In genomic region chr4:52051615-52052474, GRCh38 we compare ENCODE assay signal across 8 cellular contexts. TPM values are rescaled to one million over a fixed set of nuclear protein-coding genes. Genes with fewer than 3 reads are reported as not detected.
DNase-seq lines count a peak whose midpoint lies in the region; ATAC-seq and TF ChIP-seq lines count a peak whose summit lies in the region.

No MANE protein-coding gene starts in this region.

- in situ Hi-C loops in Caki2 (cut with HindIII; ENCODE audit: low pct_unique_long_range_greater_than_20kb, low sequenced_read_pairs) (no loop called here), GM18951 (cut with MboI; ENCODE audit: low sequenced_read_pairs, unreplicated experiment) (no loop called here)

- H3K4me3 ChIP-seq in endodermal cell (ENCODE audit: low read length) (peak overlapping the region; percentile 95), tibial artery (peak overlapping the region; percentile 53 to 59)

- H3K27ac ChIP-seq in RWPE1 (peak overlapping the region; percentile 90), endodermal cell (ENCODE audit: low read depth, low read length) (peak overlapping the region; percentile 65), tibial artery (peak overlapping the region; percentile 69)

- TF ChIP-seq CTCF in RWPE1 (conservative IDR thresholded peaks at IDR 0.05; ENCODE audit: low read depth) = no peak
- no peak for TF ChIP-seq CTCF in endodermal cell (conservative IDR thresholded peaks at IDR 0.05)
- TF ChIP-seq CTCF in tibial artery (IDR thresholded peaks at IDR 0.05) = no peak

- 7 to 9% methylated on average over 28 to 46 of the region's 46 CpGs for WGBS in endodermal cell (ENCODE audit: insufficient coverage in 1 of 2, insufficient read length in 1 of 2), 2 experiments

- H3K27me3 ChIP-seq in endodermal cell (ENCODE audit: control insufficient read depth, insufficient read depth, low read length, poor library complexity, severe bottlenecking) = peaks cover 26% of the 10 kb centered on the region
- peaks cover 0 to 33% of the 10 kb centered on the region in 2 donors for H3K27me3 ChIP-seq in tibial artery

- peak; percentile 78 for DNase-seq in Caki2 (ENCODE audit: low read depth)
- DNase-seq in RWPE1 (ENCODE audit: low spot score) = peak; percentile 96
- DNase-seq in endodermal cell = peak; percentile 96
- peak; percentile 31 for DNase-seq in medulla oblongata (ENCODE audit: extremely low spot score)
- DNase-seq in tibial artery = peak; percentile 60 to 76
- no peak for DNase-seq in SHP77 (lab: John Stamatoyannopoulos, UW)

- H3K4me1 ChIP-seq in endodermal cell (ENCODE audit: control insufficient read depth, insufficient read depth, low read length) (peaks cover 11% of the 10 kb centered on the region), tibial artery (peaks cover 0 to 6% (median 4%) of the 10 kb centered on the region in 4 donors)

- H3K9me3 ChIP-seq in endodermal cell (ENCODE audit: control insufficient read depth, low read length) (no peaks in the 10 kb centered on the region), tibial artery (peaks cover 0 to 9% (median 0%) of the 10 kb centered on the region in 3 donors)

- CTCF ChIA-PET in RWPE1 (lab: Yijun Ruan, JAX) = no interaction called here

- peak overlapping the region; percentile 73 for H3K9ac ChIP-seq in endodermal cell (ENCODE audit: extremely low read depth, low read length, poor library complexity, severe bottlenecking)

- intact Hi-C loops in tibial artery (cut with DNase I; ENCODE audit: low total_unique reads) = no loop called here

- ATAC-seq in HG03342 (IDR thresholded peaks at IDR 0.05; ENCODE audit: unreplicated experiment) = peak; percentile 57

- H3K27ac Mint-ChIP-seq in endodermal cell = peak overlapping the region; percentile 80

- POLR2A ChIA-PET in RWPE1 (lab: Yijun Ruan, JAX; ENCODE audit: low non-redundant PET) = no interaction called here

- TF ChIP-seq POLR2A in GM18951 (IDR thresholded peaks at IDR 0.05; ENCODE audit: extremely low read depth, insufficient read depth, insufficient read length) = peak; percentile 13

- peaks cover 22% of the 10 kb centered on the region for H3K4me1 Mint-ChIP-seq in endodermal cell

- H3K4me3 Mint-ChIP-seq in endodermal cell = peak overlapping the region; percentile 78

- H3K36me3 Mint-ChIP-seq in endodermal cell (ENCODE audit: low read depth) = no peaks in the 10 kb centered on the region

- H3K9me3 Mint-ChIP-seq in endodermal cell = peaks cover 16% of the 10 kb centered on the region

- H3K27me3 Mint-ChIP-seq in endodermal cell (ENCODE audit: insufficient read depth) = peaks cover 46% of the 10 kb centered on the region

- H3K36me3 ChIP-seq in endodermal cell (ENCODE audit: control insufficient read depth, insufficient read depth, low read length) (no peaks in the 10 kb centered on the region), tibial artery (no peaks in the 10 kb centered on the region)

RNA-seq across cellular contexts. Expression of gene SPATA18, which starts 0.7 kb away (rescaled TPM):
- 4.3 and 5.2 TPM in 2 replicates for total RNA-seq in Caki2 (2014; rRNA removed; shearing (Covaris generic); ENCODE audit: low replicate concordance)
- total RNA-seq in endodermal cell = 1 to 10 TPM; 1.4 to 3.3 TPM
- 3.9 TPM for polyA plus RNA-seq in endodermal cell (2013, experiment 1 of 2)
- 2.6 TPM for polyA plus RNA-seq in endodermal cell (2013, experiment 2 of 2)

RNA-seq across cellular contexts. Expression of gene SGCB, which starts 13.7 kb away (rescaled TPM):
- total RNA-seq in Caki2 (2014; rRNA removed; shearing (Covaris generic); ENCODE audit: low replicate concordance) = 8.6 and 9.2 TPM in 2 replicates
- 10 to 100 TPM; 35.1 to 36.2 TPM for total RNA-seq in endodermal cell
- 42.0 TPM for polyA plus RNA-seq in endodermal cell (2013, experiment 1 of 2)
- 43.9 TPM for polyA plus RNA-seq in endodermal cell (2013, experiment 2 of 2)

RNA-seq across cellular contexts. Expression of gene LRRC66, which starts 31.7 kb away (rescaled TPM):
- not detected in 2 replicates for total RNA-seq in Caki2 (2014; rRNA removed; shearing (Covaris generic); ENCODE audit: low replicate concordance)
- under 1 TPM; 0.15 to 0.35 TPM for total RNA-seq in endodermal cell
- 0.07 TPM for polyA plus RNA-seq in endodermal cell (2013, experiment 1 of 2)
- 0.29 TPM for polyA plus RNA-seq in endodermal cell (2013, experiment 2 of 2)

Comparison
In these comparisons a context has a peak if more than half of its experiments do, and no peak if none do; other contexts are left out.
1. DNase-seq: peak in Caki2 (single experiment), RWPE1 (single experiment), endodermal cell (single experiment), medulla oblongata (single experiment) and tibial artery (2 of 2); none in SHP77 (0 of 2).
2. Peak in every context shown above with its lines, with median percentiles within 50 percentile points of each other: H3K27ac ChIP-seq.